Comparison of ENCODE assay signal across 34 cellular contexts in genomic region chr7:28668085-28668484, GRCh38.
"Had no signal": no experiment of that assay in that cellular context is flagged by ENCODE, and none has a peak within 500 bp of the region (broad histone marks: within the 10 kb centered on the region; RNA-seq: fewer than 3 reads in every experiment).

No MANE protein-coding gene starts in this region.

- ATAC-seq: activated naive CD4-positive, alpha-beta T cell treated with anti-CD3 and anti-CD28 coated beads, Interleukin-2, amount 50 U/mL, for 72 hours; activated naive CD8-positive, alpha-beta T cell treated with anti-CD3 and anti-CD28 coated beads, Interleukin-2, amount 50 U/mL, for 24 hours; activated T-cell treated with anti-CD3 and anti-CD28 coated beads, Interleukin-2, amount 50 U/mL, for 4 hours; activated T-cell treated with anti-CD3 and anti-CD28 coated beads, Interleukin-2, amount 50 U/mL, for 72 hours; activated T-helper 17 cell treated with anti-CD3 and anti-CD28 coated beads, Interleukin-2, amount 50 U/mL, for 72 hours; body of pancreas had no signal

- H3K27ac ChIP-seq: adrenal gland, ascending aorta, body of pancreas, brain microvascular endothelial cell, breast epithelium, cardiac muscle cell had no signal

- DNase-seq: activated effector memory CD4-positive, alpha-beta T cell treated with anti-CD3 and anti-CD28 coated beads, Interleukin-2, amount 50 U/mL, for 16 hours; activated effector memory CD4-positive, alpha-beta T cell treated with Interleukin-2 at 50 U/mL for 16 hours; activated gamma-delta T cell; activated gamma-delta T cell treated with Interleukin-2 at 50 U/mL for 16 hours; activated naive CD4-positive, alpha-beta T cell; activated naive CD4-positive, alpha-beta T cell treated with anti-CD3 and anti-CD28 coated beads for 36 hours; activated naive CD4-positive, alpha-beta T cell treated with anti-CD3 and anti-CD28 coated beads, Interleukin-2, amount 10 ng/mL, durations not matched to agents 7 days and 5 days; activated naive CD4-positive, alpha-beta T cell treated with anti-CD3 and anti-CD28 coated beads, Interleukin-2, amount 50 U/mL, for 16 hours; activated naive CD4-positive, alpha-beta T cell treated with Interleukin-2 at 50 U/mL for 16 hours; activated naive CD8-positive, alpha-beta T cell treated with anti-CD3 and anti-CD28 coated beads for 36 hours; activated naive CD8-positive, alpha-beta T cell treated with anti-CD3 and anti-CD28 coated beads, Interleukin-2, amount 10 ng/mL, durations not matched to agents 7 days and 5 days; activated naive CD8-positive, alpha-beta T cell treated with anti-CD3 and anti-CD28 coated beads, Interleukin-2, amount 50 U/mL, for 24 hours; activated T-cell treated with anti-CD3 and anti-CD28 coated beads, Interleukin-2, amount 50 U/mL, for 1 hour; activated T-cell treated with anti-CD3 and anti-CD28 coated beads, Interleukin-2, amount 50 U/mL, for 24 hours; activated T-cell treated with anti-CD3 and anti-CD28 coated beads, Interleukin-2, amount 50 U/mL, for 4 hours; activated T-cell treated with anti-CD3 and anti-CD28 coated beads, Interleukin-2, amount 50 U/mL, for 48 hours; activated T-cell treated with anti-CD3 and anti-CD28 coated beads, Interleukin-2, amount 50 U/mL, for 72 hours; adrenal gland; amniotic stem cell; amygdala; anterior cingulate cortex; aorta; body of pancreas; brain microvascular endothelial cell; caudate nucleus; central memory CD4-positive, alpha-beta T cell; cerebellar nuclear complex had no signal

- FAIRE-seq: astrocyte, bronchial epithelial cell had no signal

- H3K4me1 ChIP-seq: ascending aorta, body of pancreas, breast epithelium had no signal

- H3K4me3 ChIP-seq: adrenal gland, ascending aorta, body of pancreas, breast epithelium, cardiac muscle cell had no signal

- H3K9me3 ChIP-seq: adrenal gland, ascending aorta, body of pancreas, breast epithelium had no signal

- H3K27me3 ChIP-seq: ascending aorta, body of pancreas, brain microvascular endothelial cell, breast epithelium, cardiac muscle cell had no signal

- H3K36me3 ChIP-seq: adrenal gland, ascending aorta, brain microvascular endothelial cell, breast epithelium, cardiac muscle cell had no signal
